Comparison of ENCODE assay signal across 9 cellular contexts in genomic region chr5:172683696-172684464, GRCh38. TPM values are rescaled to one million over a fixed set of nuclear protein-coding genes. Genes with fewer than 3 reads are reported as not detected.
DNase-seq lines count a peak whose midpoint lies in the region; ATAC-seq and TF ChIP-seq lines count a peak whose summit lies in the region.
"Had no signal": no experiment of that assay in that cellular context is flagged by ENCODE, and none has a peak within 500 bp of the region (broad histone marks: within the 10 kb centered on the region; RNA-seq: fewer than 3 reads in every experiment).

No MANE protein-coding gene starts in this region.

- POLR2A ChIA-PET in activated naive CD8-positive, alpha-beta T cell treated with anti-CD3 and anti-CD28 coated beads, Interleukin-2, amount 10 ng/mL, durations not matched to agents 7 days and 5 days (lab: Charles Lee), result interaction anchor here (1.1 kb wide), 1 partner anchor 13 kb away, joined by 5 read pairs; no protein-coding TSS in a partner anchor

- peak overlapping the region; percentile 22 for H3K27ac Mint-ChIP-seq in activated naive CD8-positive, alpha-beta T cell treated with anti-CD3 and anti-CD28 coated beads, Interleukin-2, amount 10 ng/mL, durations not matched to agents 7 days and 5 days
- no peak overlapping the region for H3K27ac Mint-ChIP-seq in nephron
- no peak overlapping the region for H3K27ac Mint-ChIP-seq in stimulated activated naive CD8-positive, alpha-beta T cell treated with anti-CD3 and anti-CD28 coated beads, Interleukin-15, amount 100 ng/mL, for 72 hours

- H3K4me3 Mint-ChIP-seq in activated naive CD8-positive, alpha-beta T cell treated with anti-CD3 and anti-CD28 coated beads, Interleukin-2, amount 10 ng/mL, durations not matched to agents 7 days and 5 days, result peak overlapping the region; percentile 67
- H3K4me3 Mint-ChIP-seq in nephron, result peak overlapping the region; percentile 40 to 56 (median 49)
- H3K4me3 Mint-ChIP-seq in stimulated activated naive CD8-positive, alpha-beta T cell treated with anti-CD3 and anti-CD28 coated beads, Interleukin-15, amount 100 ng/mL, for 72 hours, result peak overlapping the region; percentile 64 to 81

- no peaks in the 10 kb centered on the region for H3K9me3 Mint-ChIP-seq in activated naive CD8-positive, alpha-beta T cell treated with anti-CD3 and anti-CD28 coated beads, Interleukin-2, amount 10 ng/mL, durations not matched to agents 7 days and 5 days
- H3K9me3 Mint-ChIP-seq in nephron, result no peaks in the 10 kb centered on the region
- H3K9me3 Mint-ChIP-seq in stimulated activated naive CD8-positive, alpha-beta T cell treated with anti-CD3 and anti-CD28 coated beads, Interleukin-15, amount 100 ng/mL, for 72 hours, result no peaks in the 10 kb centered on the region

- peaks cover 22% of the 10 kb centered on the region for H3K27me3 Mint-ChIP-seq in activated naive CD8-positive, alpha-beta T cell treated with anti-CD3 and anti-CD28 coated beads, Interleukin-2, amount 10 ng/mL, durations not matched to agents 7 days and 5 days
- peaks cover 38% of the 10 kb centered on the region for H3K27me3 Mint-ChIP-seq in nephron (ENCODE audit: low read depth)
- H3K27me3 Mint-ChIP-seq in stimulated activated naive CD8-positive, alpha-beta T cell treated with anti-CD3 and anti-CD28 coated beads, Interleukin-15, amount 100 ng/mL, for 72 hours, result peaks cover 8% of the 10 kb centered on the region

- peak; percentile 25 to 38 for DNase-seq in activated CD4-positive, alpha-beta T cell treated with anti-CD3 and anti-CD28 coated beads for 24 hours (ENCODE audit: low read depth in 2 of 2)
- peak; percentile 67 for DNase-seq in activated naive CD8-positive, alpha-beta T cell treated with anti-CD3 and anti-CD28 coated beads, Interleukin-2, amount 10 ng/mL, durations not matched to agents 7 days and 5 days
- DNase-seq in stimulated activated naive CD8-positive, alpha-beta T cell treated with anti-CD3 and anti-CD28 coated beads, Interleukin-15, amount 100 ng/mL, for 72 hours, result peak; percentile 57 to 59
- no peak for DNase-seq in GM19238 (ENCODE audit: insufficient read length, low spot score)
- no peak for DNase-seq in GDM1 (lab: John Stamatoyannopoulos, UW)
- DNase-seq in UCSD-AML1 (lab: John Stamatoyannopoulos, UW; ENCODE audit: unreplicated experiment), result no peak
- no peak for DNase-seq in NCI-H1417 (lab: John Stamatoyannopoulos, UW)
- DNase-seq: RPMI8226 had no signal

- TF ChIP-seq CTCF in nephron (IDR thresholded peaks at IDR 0.05; ENCODE audit: unreplicated experiment in 3 of 3), result no peak

- H3K36me3 Mint-ChIP-seq in activated naive CD8-positive, alpha-beta T cell treated with anti-CD3 and anti-CD28 coated beads, Interleukin-2, amount 10 ng/mL, durations not matched to agents 7 days and 5 days, result no peaks in the 10 kb centered on the region
- H3K36me3 Mint-ChIP-seq in nephron (ENCODE audit: low read depth), result peaks cover 22% of the 10 kb centered on the region

- peaks cover 12% of the 10 kb centered on the region for H3K4me1 Mint-ChIP-seq in activated naive CD8-positive, alpha-beta T cell treated with anti-CD3 and anti-CD28 coated beads, Interleukin-2, amount 10 ng/mL, durations not matched to agents 7 days and 5 days
- H3K4me1 Mint-ChIP-seq in nephron, result peaks cover 6% of the 10 kb centered on the region
- peaks cover 12% of the 10 kb centered on the region for H3K4me1 Mint-ChIP-seq in stimulated activated naive CD8-positive, alpha-beta T cell treated with anti-CD3 and anti-CD28 coated beads, Interleukin-15, amount 100 ng/mL, for 72 hours

- peak; percentile 48 for ATAC-seq in activated naive CD8-positive, alpha-beta T cell treated with anti-CD3 and anti-CD28 coated beads, Interleukin-2, amount 10 ng/mL, durations not matched to agents 7 days and 5 days (ENCODE audit: low read depth)
- ATAC-seq in stimulated activated naive CD8-positive, alpha-beta T cell treated with anti-CD3 and anti-CD28 coated beads, Interleukin-15, amount 100 ng/mL, for 72 hours, result peak; percentile 75

RNA-seq across cellular contexts. Expression of gene NEURL1B, which starts 42.8 kb away (rescaled TPM):
- 1 to 10 TPM; 3.0 to 3.1 TPM for total RNA-seq in activated naive CD8-positive, alpha-beta T cell treated with anti-CD3 and anti-CD28 coated beads, Interleukin-2, amount 10 ng/mL, durations not matched to agents 7 days and 5 days

Comparison
In these comparisons a context has a peak if more than half of its experiments do, and no peak if none do; other contexts are left out.
1. DNase-seq: peak in activated CD4-positive, alpha-beta T cell treated with anti-CD3 and anti-CD28 coated beads for 24 hours (2 of 2), activated naive CD8-positive, alpha-beta T cell treated with anti-CD3 and anti-CD28 coated beads, Interleukin-2, amount 10 ng/mL, durations not matched to agents 7 days and 5 days (single experiment) and stimulated activated naive CD8-positive, alpha-beta T cell treated with anti-CD3 and anti-CD28 coated beads, Interleukin-15, amount 100 ng/mL, for 72 hours (2 of 2); none in GM19238 (single experiment), GDM1 (single experiment), UCSD-AML1 (single experiment) and NCI-H1417 (0 of 3).
2. Peak in every context shown above with its lines, with median percentiles within 50 percentile points of each other: H3K4me3 Mint-ChIP-seq.